ENCODE assay signal across 9 cellular contexts in the genomic region with DNA sequence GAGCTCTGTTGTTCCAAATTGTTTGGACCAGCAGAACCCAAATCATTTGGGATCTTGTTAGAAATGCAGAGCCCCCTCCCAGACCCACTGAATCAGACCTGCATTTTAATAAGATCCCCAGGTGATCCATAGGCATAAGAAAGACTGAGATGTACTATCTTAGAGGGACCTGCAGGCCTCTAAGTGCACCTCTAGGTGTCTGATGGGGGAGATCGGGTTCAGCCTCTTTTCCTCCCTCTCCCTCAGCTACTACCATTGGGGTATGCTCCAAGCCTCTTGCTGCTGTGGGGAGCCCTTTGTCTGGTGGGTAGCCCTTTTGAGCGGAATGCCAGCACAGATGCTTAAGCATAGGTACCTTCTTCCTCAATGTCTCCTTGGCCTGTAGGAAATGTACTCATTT.
"Had no signal": no experiment of that assay in that cellular context is flagged by ENCODE, and none has a peak within 500 bp of the region (broad histone marks: within the 10 kb centered on the region; RNA-seq: fewer than 3 reads in every experiment).

No MANE protein-coding gene starts in this region.

- H3K27ac Mint-ChIP-seq: HFFc6, IgD-negative memory B cell had no signal

- H3K9ac ChIP-seq: KMS-11 had no signal

- H3K4me2 ChIP-seq: KMS-11 had no signal

- H3K4me1 Mint-ChIP-seq: IgD-negative memory B cell had no signal

- H3K4me1 ChIP-seq: HAP-1 had no signal

- H3K36me3 Mint-ChIP-seq: IgD-negative memory B cell had no signal

- DNase-seq: GOT3, H7, HFFc6, KBM-7 had no signal

- H3K36me3 ChIP-seq: HAP-1 had no signal

- H3K9me3 ChIP-seq: HAP-1 had no signal

- H3K9me3 Mint-ChIP-seq: HFFc6, IgD-negative memory B cell had no signal

- ATAC-seq: HCT116 had no signal

- H3K4me3 ChIP-seq: HAP-1 had no signal

- H3K27ac ChIP-seq: HL-60, KMS-11 had no signal

- H3K4me3 Mint-ChIP-seq: HFFc6, IgD-negative memory B cell had no signal
